23 cellular contexts compared by ENCODE assay signal in the genomic region with DNA sequence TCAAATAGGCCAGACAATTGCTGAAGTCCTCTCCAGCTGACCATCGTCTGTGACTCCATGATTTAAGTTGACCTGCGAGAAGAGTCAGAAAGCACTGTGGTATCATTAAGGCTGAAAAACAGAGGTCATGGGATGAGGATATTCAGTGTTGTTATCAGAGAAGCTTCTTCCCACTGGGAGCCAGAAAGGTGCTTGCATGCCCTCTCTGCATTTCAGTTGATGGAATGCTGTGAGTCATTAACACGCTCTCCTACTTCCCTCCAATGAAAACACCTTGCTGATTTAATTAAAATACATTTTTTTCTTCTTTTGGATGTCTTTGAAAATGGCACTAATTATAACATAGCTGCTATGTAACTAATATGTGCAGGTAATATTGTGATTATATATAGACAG.
DNase-seq lines count a peak whose midpoint lies in the region; ATAC-seq and TF ChIP-seq lines count a peak whose summit lies in the region.
"Had no signal": no experiment of that assay in that cellular context is flagged by ENCODE, and none has a peak within 500 bp of the region (broad histone marks: within the 10 kb centered on the region; RNA-seq: fewer than 3 reads in every experiment).

No MANE protein-coding gene starts in this region.

- ATAC-seq in HG03521 (IDR thresholded peaks at IDR 0.05; ENCODE audit: unreplicated experiment) (no peak), left lung (no peak), GM19324 (IDR thresholded peaks at IDR 0.05; ENCODE audit: low FRiP score, unreplicated experiment) (no peak)
- ATAC-seq: GM12878, HepG2 had no signal

- no peaks in the 10 kb centered on the region for H3K9me3 ChIP-seq in NT2/D1 (ENCODE audit: insufficient read depth, low read length)
- H3K9me3 ChIP-seq in left lung: no peaks in the 10 kb centered on the region
- H3K9me3 ChIP-seq: BLaER1 had no signal

- no peak overlapping the region for H3K4me3 ChIP-seq in NT2/D1 (ENCODE audit: insufficient read length, low read depth)
- H3K4me3 ChIP-seq in epithelial cell of esophagus (ENCODE audit: low read length): no peak overlapping the region
- no peak overlapping the region for H3K4me3 ChIP-seq in left lung
- H3K4me3 ChIP-seq: BLaER1, GM12878 had no signal

- intact Hi-C loops in left lung (cut with DNase I): no loop called here

- H3K36me3 ChIP-seq in NT2/D1 (ENCODE audit: insufficient read depth, insufficient read length, low read length) (no peaks in the 10 kb centered on the region), left lung (no peaks in the 10 kb centered on the region)
- H3K36me3 ChIP-seq: BLaER1 had no signal

- DNase-seq in NT2/D1 (ENCODE audit: low read depth, low spot score) (peak; percentile 33), epithelial cell of esophagus (ENCODE audit: low read depth) (peak; percentile 64), iPS-NIHi7 (ENCODE audit: extremely low spot score) (peak; percentile 70), left lung (no peak), NOMO-1 treated with dmso at 0.1 percent for 144 hours (lab: John Stamatoyannopoulos, UW; ENCODE audit: unreplicated experiment) (no peak)
- DNase-seq: CD4-positive, alpha-beta T cell; DMS79 treated with DMSO at 0.1 percent for 48 hours; GOT3; KBM-7; MM.1S; NCI-H1048; NCI-H1417 treated with DMSO at 0.1 percent for 48 hours; NCI-H187 treated with DMSO at 0.1 percent for 48 hours; NCI-H2227 treated with DMSO at 0.1 percent for 48 hours; NCI-H510A; NK-92 treated with Interleukin-12 subunit alpha and Interleukin-12 subunit beta, amount 100 ng/mL, for 24 hours; OCI-M1; Right ventricle myocardium superior had no signal

- H3K27ac ChIP-seq in left lung: no peak overlapping the region
- H3K27ac ChIP-seq: BLaER1 had no signal

- H3K27me3 ChIP-seq in NT2/D1 (ENCODE audit: insufficient read depth, insufficient read length) (no peaks in the 10 kb centered on the region), left lung (no peaks in the 10 kb centered on the region)
- H3K27me3 ChIP-seq: BLaER1 had no signal

- H3K4me1 ChIP-seq in NT2/D1 (ENCODE audit: insufficient read depth, insufficient read length): no peaks in the 10 kb centered on the region
- no peaks in the 10 kb centered on the region for H3K4me1 ChIP-seq in left lung
- H3K4me1 ChIP-seq: BLaER1 had no signal

- H3K9ac ChIP-seq in NT2/D1 (ENCODE audit: insufficient read length, low read depth): no peak overlapping the region
- H3K9ac ChIP-seq: BLaER1 had no signal

- TF ChIP-seq CTCF in epithelial cell of esophagus (IDR thresholded peaks at IDR 0.05; ENCODE audit: insufficient read depth, low read depth, low read length, missing control alignments): no peak
- TF ChIP-seq CTCF in left lung (IDR thresholded peaks at IDR 0.05): no peak

Comparison
In these comparisons a context has a peak if more than half of its experiments do, and no peak if none do; other contexts are left out.
1. DNase-seq: peak in NT2/D1 (single experiment), epithelial cell of esophagus (single experiment) and iPS-NIHi7 (single experiment); none in left lung (0 of 2) and NOMO-1 treated with dmso at 0.1 percent for 144 hours (single experiment).